20 cellular contexts compared by ENCODE assay signal in the genomic region with DNA sequence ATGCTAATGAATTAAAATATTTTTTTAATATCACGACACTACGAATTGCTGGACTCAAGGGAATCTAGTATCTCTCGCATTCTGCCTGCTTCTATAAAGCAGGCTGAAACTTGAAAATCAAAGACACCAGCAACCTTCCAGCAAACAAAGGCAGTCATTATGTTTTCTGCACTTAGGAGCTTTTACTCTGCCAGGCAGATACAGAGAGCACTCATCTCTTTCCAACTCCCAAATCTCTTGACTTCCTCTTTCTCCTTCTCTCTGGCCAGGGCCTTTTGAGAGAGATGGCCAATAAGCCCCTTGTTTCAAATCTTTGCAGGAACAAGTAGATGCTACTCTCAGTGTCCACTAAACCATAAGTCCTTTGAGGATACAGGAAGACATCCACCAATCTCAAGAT.
"Had no signal": no experiment of that assay in that cellular context is flagged by ENCODE, and none has a peak within 500 bp of the region (broad histone marks: within the 10 kb centered on the region; RNA-seq: fewer than 3 reads in every experiment).

No MANE protein-coding gene starts in this region.

- FAIRE-seq: colon, frontal cortex had no signal

- H3K27ac Mint-ChIP-seq: activated CD4-positive, alpha-beta T cell treated with anti-CD3 and anti-CD28 coated beads, Interleukin-2, amount 10 ng/mL, durations not matched to agents 7 days and 5 days; activated CD8-positive, alpha-beta T cell treated with anti-CD3 and anti-CD28 coated beads, Interleukin-2, amount 10 ng/mL, durations not matched to agents 7 days and 5 days; activated naive CD4-positive, alpha-beta T cell treated with anti-CD3 and anti-CD28 coated beads for 36 hours; endodermal cell; naive thymus-derived CD4-positive, alpha-beta T cell; progenitor cell of endocrine pancreas had no signal

- ATAC-seq: activated CD4-positive, CD25-positive, alpha-beta regulatory T cell treated with anti-CD3 and anti-CD28 coated beads, Interleukin-2, amount 50 U/mL, for 24 hours; activated CD8-positive, alpha-beta T cell treated with anti-CD3 and anti-CD28 coated beads, Interleukin-2, amount 10 ng/mL, durations not matched to agents 7 days and 5 days; activated T-cell treated with anti-CD3 and anti-CD28 coated beads, Interleukin-2, amount 50 U/mL, for 4 hours; body of pancreas; naive thymus-derived CD4-positive, alpha-beta T cell; stimulated activated naive CD8-positive, alpha-beta T cell treated with anti-CD3 and anti-CD28 coated beads, Interleukin-15, Interleukin-2, amounts not matched to agents 100 U/mL and 50 U/mL, for 24 hours had no signal

- DNase-seq: activated CD4-positive, alpha-beta T cell treated with anti-CD3 and anti-CD28 coated beads, Interleukin-2, amount 10 ng/mL, durations not matched to agents 7 days and 5 days; activated CD8-positive, alpha-beta memory T cell treated with anti-CD3 and anti-CD28 coated beads, Interleukin-2, amount 50 U/mL, for 4 hours; activated CD8-positive, alpha-beta T cell treated with anti-CD3 and anti-CD28 coated beads, Interleukin-2, amount 10 ng/mL, durations not matched to agents 7 days and 5 days; activated naive CD4-positive, alpha-beta T cell treated with anti-CD3 and anti-CD28 coated beads for 36 hours; activated T-cell treated with anti-CD3 and anti-CD28 coated beads, Interleukin-2, amount 50 U/mL, for 4 hours; body of pancreas; central memory CD4-positive, alpha-beta T cell; endodermal cell; erythroblast; left ventricle myocardium inferior; mesenchymal stem cell; naive thymus-derived CD4-positive, alpha-beta T cell; stimulated activated CD4-positive, alpha-beta T cell treated with anti-CD3 and anti-CD28 coated beads, Interleukin-2, amount 100 ng/mL, for 24 hours; stimulated activated naive CD8-positive, alpha-beta T cell treated with anti-CD3 and anti-CD28 coated beads, Interleukin-15, Interleukin-2, amounts not matched to agents 100 U/mL and 50 U/mL, for 24 hours; T1000; uterus had no signal

- H3K27me3 Mint-ChIP-seq: progenitor cell of endocrine pancreas had no signal

- H3K9me3 Mint-ChIP-seq: activated naive CD4-positive, alpha-beta T cell treated with anti-CD3 and anti-CD28 coated beads for 36 hours; activated T-cell treated with anti-CD3 and anti-CD28 coated beads, Interleukin-2, amount 50 U/mL, for 4 hours; endodermal cell had no signal

- H3K4me1 Mint-ChIP-seq: activated CD4-positive, alpha-beta T cell treated with anti-CD3 and anti-CD28 coated beads, Interleukin-2, amount 10 ng/mL, durations not matched to agents 7 days and 5 days had no signal

- H3K4me3 Mint-ChIP-seq: activated CD4-positive, alpha-beta T cell treated with anti-CD3 and anti-CD28 coated beads, Interleukin-2, amount 10 ng/mL, durations not matched to agents 7 days and 5 days; activated CD8-positive, alpha-beta T cell treated with anti-CD3 and anti-CD28 coated beads, Interleukin-2, amount 10 ng/mL, durations not matched to agents 7 days and 5 days; activated naive CD4-positive, alpha-beta T cell treated with anti-CD3 and anti-CD28 coated beads for 36 hours; activated T-cell treated with anti-CD3 and anti-CD28 coated beads, Interleukin-2, amount 50 U/mL, for 4 hours; endodermal cell; naive thymus-derived CD4-positive, alpha-beta T cell had no signal
